In genomic region chr13:26133286-26133685, GRCh38 we compare ENCODE assay signal across 20 cellular contexts.
"Had no signal": no experiment of that assay in that cellular context is flagged by ENCODE, and none has a peak within 500 bp of the region (broad histone marks: within the 10 kb centered on the region; RNA-seq: fewer than 3 reads in every experiment).

No MANE protein-coding gene starts in this region.

- H3K4me1 Mint-ChIP-seq: activated CD4-positive, alpha-beta memory T cell treated with anti-CD3 and anti-CD28 coated beads, Interleukin-2, amount 10 ng/mL, durations not matched to agents 7 days and 5 days; activated CD4-positive, alpha-beta T cell treated with anti-CD3 and anti-CD28 coated beads, Interleukin-2, amount 10 ng/mL, durations not matched to agents 24 days and 14 days; activated CD8-positive, alpha-beta memory T cell treated with anti-CD3 and anti-CD28 coated beads, Interleukin-2, amount 10 ng/mL, durations not matched to agents 7 days and 5 days; activated naive CD8-positive, alpha-beta T cell treated with anti-CD3 and anti-CD28 coated beads, Interleukin-2, amount 50 U/mL, for 24 hours; memory B cell had no signal

- DNase-seq: activated CD4-positive, alpha-beta memory T cell treated with anti-CD3 and anti-CD28 coated beads, Interleukin-2, amount 10 ng/mL, durations not matched to agents 7 days and 5 days; activated CD4-positive, alpha-beta T cell treated with anti-CD3 and anti-CD28 coated beads, Interleukin-2, amount 10 ng/mL, durations not matched to agents 24 days and 14 days; activated CD8-positive, alpha-beta memory T cell treated with anti-CD3 and anti-CD28 coated beads, Interleukin-2, amount 10 ng/mL, durations not matched to agents 7 days and 5 days; activated gamma-delta T cell; activated naive CD4-positive, alpha-beta T cell treated with anti-CD3 and anti-CD28 coated beads, Interleukin-2, amount 50 U/mL, for 16 hours; activated naive CD8-positive, alpha-beta T cell treated with anti-CD3 and anti-CD28 coated beads, Interleukin-2, amount 50 U/mL, for 24 hours; activated T-cell treated with anti-CD3 and anti-CD28 coated beads for 4 hours; body of pancreas; effector memory CD4-positive, alpha-beta T cell; heart left ventricle; left colon; occipital lobe; stimulated activated CD4-positive, alpha-beta T cell treated with anti-CD3 and anti-CD28 coated beads, Interleukin-2, amount 100 ng/mL, for 48 hours; stimulated activated CD8-positive, alpha-beta memory T cell treated with anti-CD3 and anti-CD28 coated beads, Interleukin-4, amount 100 ng/mL, for 48 hours; trophoblast cell; uterus had no signal

- ATAC-seq: activated CD4-positive, CD25-positive, alpha-beta regulatory T cell treated with anti-CD3 and anti-CD28 coated beads, Interleukin-2, amount 50 U/mL, for 24 hours; activated CD8-positive, alpha-beta memory T cell treated with anti-CD3 and anti-CD28 coated beads, Interleukin-2, amount 10 ng/mL, durations not matched to agents 7 days and 5 days; activated naive CD8-positive, alpha-beta T cell treated with anti-CD3 and anti-CD28 coated beads, Interleukin-2, amount 50 U/mL, for 24 hours; body of pancreas; gastroesophageal sphincter; heart left ventricle; left colon had no signal

- H3K27ac Mint-ChIP-seq: activated CD4-positive, alpha-beta memory T cell treated with anti-CD3 and anti-CD28 coated beads, Interleukin-2, amount 10 ng/mL, durations not matched to agents 7 days and 5 days; activated CD4-positive, alpha-beta T cell treated with anti-CD3 and anti-CD28 coated beads, Interleukin-2, amount 10 ng/mL, durations not matched to agents 24 days and 14 days; activated CD8-positive, alpha-beta memory T cell treated with anti-CD3 and anti-CD28 coated beads, Interleukin-2, amount 10 ng/mL, durations not matched to agents 7 days and 5 days; activated naive CD8-positive, alpha-beta T cell treated with anti-CD3 and anti-CD28 coated beads, Interleukin-2, amount 50 U/mL, for 24 hours; dendritic cell treated with granulocyte-macrophage colony-stimulating factor and Interleukin-4, amounts not matched to agents 40 ng/mL and 50 ng/mL, for 4 days; memory B cell had no signal

- H3K36me3 Mint-ChIP-seq: activated CD8-positive, alpha-beta memory T cell treated with anti-CD3 and anti-CD28 coated beads, Interleukin-2, amount 10 ng/mL, durations not matched to agents 7 days and 5 days had no signal

- H3K4me3 Mint-ChIP-seq: activated CD4-positive, alpha-beta memory T cell treated with anti-CD3 and anti-CD28 coated beads, Interleukin-2, amount 10 ng/mL, durations not matched to agents 7 days and 5 days; activated CD4-positive, alpha-beta T cell treated with anti-CD3 and anti-CD28 coated beads, Interleukin-2, amount 10 ng/mL, durations not matched to agents 24 days and 14 days; activated CD8-positive, alpha-beta memory T cell treated with anti-CD3 and anti-CD28 coated beads, Interleukin-2, amount 10 ng/mL, durations not matched to agents 7 days and 5 days; activated naive CD8-positive, alpha-beta T cell treated with anti-CD3 and anti-CD28 coated beads, Interleukin-2, amount 50 U/mL, for 24 hours; dendritic cell treated with granulocyte-macrophage colony-stimulating factor and Interleukin-4, amounts not matched to agents 40 ng/mL and 50 ng/mL, for 4 days; memory B cell had no signal

- H3K9me3 Mint-ChIP-seq: activated CD4-positive, alpha-beta memory T cell treated with anti-CD3 and anti-CD28 coated beads, Interleukin-2, amount 10 ng/mL, durations not matched to agents 7 days and 5 days; activated CD4-positive, alpha-beta T cell treated with anti-CD3 and anti-CD28 coated beads, Interleukin-2, amount 10 ng/mL, durations not matched to agents 24 days and 14 days; dendritic cell treated with granulocyte-macrophage colony-stimulating factor and Interleukin-4, amounts not matched to agents 40 ng/mL and 50 ng/mL, for 4 days had no signal
